15 cellular contexts compared by ENCODE assay signal in genomic region chr1:41718444-41719028, GRCh38.
DNase-seq lines count a peak whose midpoint lies in the region; ATAC-seq and TF ChIP-seq lines count a peak whose summit lies in the region.
"Had no signal": no experiment of that assay in that cellular context is flagged by ENCODE, and none has a peak within 500 bp of the region (broad histone marks: within the 10 kb centered on the region; RNA-seq: fewer than 3 reads in every experiment).

No MANE protein-coding gene starts in this region.

- H3K4me1 ChIP-seq in heart left ventricle (peaks cover 0 to 38% (median 2%) of the 10 kb centered on the region in 12 donors), mesenchymal stem cell (ENCODE audit: control insufficient read depth, insufficient read depth, low read depth, low read length) (peaks cover 36% of the 10 kb centered on the region), tibial nerve (no peaks in the 10 kb centered on the region)

- H3K27ac Mint-ChIP-seq in dendritic cell treated with granulocyte-macrophage colony-stimulating factor and Interleukin-4, amounts not matched to agents 40 ng/mL and 50 ng/mL, for 4 days: peak overlapping the region; percentile 1
- H3K27ac Mint-ChIP-seq: CD8-positive, alpha-beta T cell; GM23338 had no signal

- no peak overlapping the region for H4K8ac ChIP-seq in mesenchymal stem cell (ENCODE audit: low read length)

- H3K9me3 Mint-ChIP-seq in dendritic cell treated with granulocyte-macrophage colony-stimulating factor and Interleukin-4, amounts not matched to agents 40 ng/mL and 50 ng/mL, for 4 days: no peaks in the 10 kb centered on the region
- H3K9me3 Mint-ChIP-seq: CD8-positive, alpha-beta T cell; GM23338 had no signal

- H3K9ac ChIP-seq in mesenchymal stem cell (ENCODE audit: low read length): no peak overlapping the region

- no peak overlapping the region for H2AFZ ChIP-seq in mesenchymal stem cell (ENCODE audit: low read depth, low read length)
- H2AFZ ChIP-seq: GM23338, PC-9 had no signal

- H3K79me1 ChIP-seq in mesenchymal stem cell (replicated peaks; ENCODE audit: low read length, poor library complexity, severe bottlenecking): peaks cover 15% of the 10 kb centered on the region

- intact Hi-C loops in heart left ventricle (cut with DNase I): no loop called here
- intact Hi-C loops in cardiac septum (cut with DNase I): no loop called here
- intact Hi-C loops in dendritic cell treated with granulocyte-macrophage colony-stimulating factor and Interleukin-4, amounts not matched to agents 40 ng/mL and 50 ng/mL, for 4 days (cut with micrococcal nuclease): no loop called here

- H3K36me3 ChIP-seq in heart left ventricle (no peaks in the 10 kb centered on the region), mesenchymal stem cell (ENCODE audit: control insufficient read depth in 1 of 2, insufficient read depth in 2 of 2, low read depth in 1 of 2, low read length in 2 of 2) (no peaks in the 10 kb centered on the region), tibial nerve (no peaks in the 10 kb centered on the region)

- no peak overlapping the region for H3K23ac ChIP-seq in mesenchymal stem cell (ENCODE audit: low read length in 2 of 2)

- H3K4me2 ChIP-seq in mesenchymal stem cell (ENCODE audit: low read length, poor library complexity, severe bottlenecking): no peak overlapping the region
- H3K4me2 ChIP-seq: GM23338, PC-9 had no signal

- H3K4me3 ChIP-seq in heart left ventricle: no peak overlapping the region
- no peak overlapping the region for H3K4me3 ChIP-seq in mesenchymal stem cell (ENCODE audit: insufficient read depth in 1 of 2, low read depth in 1 of 2, low read length in 2 of 2)
- H3K4me3 ChIP-seq in tibial nerve: no peak overlapping the region
- H3K4me3 ChIP-seq: GM23338, PC-9 had no signal

- H3K9me3 ChIP-seq in heart left ventricle: no peaks in the 10 kb centered on the region
- no peaks in the 10 kb centered on the region for H3K9me3 ChIP-seq in mesenchymal stem cell (ENCODE audit: control insufficient read depth, low read length)
- no peaks in the 10 kb centered on the region for H3K9me3 ChIP-seq in tibial nerve

- H3K14ac ChIP-seq in mesenchymal stem cell (ENCODE audit: low read length in 2 of 2): no peak overlapping the region

- no peaks in the 10 kb centered on the region for H3K27me3 ChIP-seq in heart left ventricle
- peaks cover 0 to 6% of the 10 kb centered on the region in 2 experiments for H3K27me3 ChIP-seq in mesenchymal stem cell (ENCODE audit: control insufficient read depth in 1 of 2, insufficient read depth in 1 of 2, low read length in 2 of 2)
- no peaks in the 10 kb centered on the region for H3K27me3 ChIP-seq in tibial nerve

- ATAC-seq in heart left ventricle: peak; percentile 35 to 76 (median 53)
- ATAC-seq: CD8-positive, alpha-beta T cell; GM23338 had no signal

- peak overlapping the region; percentile 47 for H2AK5ac ChIP-seq in mesenchymal stem cell (ENCODE audit: low read length, severe bottlenecking)

- H2BK12ac ChIP-seq in mesenchymal stem cell (ENCODE audit: low read length in 2 of 2): no peak overlapping the region

- DNase-seq in heart left ventricle (peak in 1 of 5 donors; percentile 58), cardiac septum (ENCODE audit: low spot score) (no peak), mesenchymal stem cell (no peak), SIG-M5 treated with dmso at 0.1 percent for 504 hours (lab: John Stamatoyannopoulos, UW; ENCODE audit: unreplicated experiment) (no peak), retina (no peak), tibial nerve (ENCODE audit: low spot score in 2 of 2) (no peak)
- DNase-seq: CD8-positive, alpha-beta T cell; MV-4-11; NCI-H1417 treated with DMSO at 0.1 percent for 48 hours; NCI-H2081; NCI-H2227 treated with DMSO at 0.1 percent for 48 hours; NCI-H524 treated with DMSO at 0.1 percent for 48 hours; PC-9 had no signal

- H3K36me3 Mint-ChIP-seq in dendritic cell treated with granulocyte-macrophage colony-stimulating factor and Interleukin-4, amounts not matched to agents 40 ng/mL and 50 ng/mL, for 4 days (ENCODE audit: low read depth): no peaks in the 10 kb centered on the region
- H3K36me3 Mint-ChIP-seq: CD8-positive, alpha-beta T cell had no signal

- 63 to 69% (median 66%) methylated on average over 8 of the region's 8 CpGs for WGBS in heart left ventricle, 4 donors
- WGBS in mesenchymal stem cell: 92% methylated on average over 8 of the region's 8 CpGs
- 67 to 75% methylated on average over 8 of the region's 8 CpGs for WGBS in tibial nerve, 2 donors

- TF ChIP-seq CTCF in heart left ventricle (IDR thresholded peaks at IDR 0.05) (no peak), tibial nerve (IDR thresholded peaks at IDR 0.05) (no peak)

- no peak overlapping the region for H3K4me3 Mint-ChIP-seq in dendritic cell treated with granulocyte-macrophage colony-stimulating factor and Interleukin-4, amounts not matched to agents 40 ng/mL and 50 ng/mL, for 4 days
- H3K4me3 Mint-ChIP-seq: CD8-positive, alpha-beta T cell; GM23338 had no signal

- no peak overlapping the region for H2BK5ac ChIP-seq in mesenchymal stem cell (ENCODE audit: low read depth, low read length, poor library complexity, severe bottlenecking)

- H3K4me1 Mint-ChIP-seq in dendritic cell treated with granulocyte-macrophage colony-stimulating factor and Interleukin-4, amounts not matched to agents 40 ng/mL and 50 ng/mL, for 4 days (ENCODE audit: low read depth): peaks cover 89% of the 10 kb centered on the region

- H2BK120ac ChIP-seq in mesenchymal stem cell (ENCODE audit: low read depth, low read length): no peak overlapping the region

- TF ChIP-seq POLR2A in heart left ventricle (IDR thresholded peaks at IDR 0.05) (no peak), tibial nerve (IDR thresholded peaks at IDR 0.05) (no peak)

- no peak overlapping the region for H4K91ac ChIP-seq in mesenchymal stem cell (ENCODE audit: low read length)

- TF ChIP-seq EP300 in tibial nerve (IDR thresholded peaks at IDR 0.05): no peak

- H3K4ac ChIP-seq in mesenchymal stem cell (ENCODE audit: low read depth in 1 of 2, low read length in 2 of 2): no peak overlapping the region

- peaks cover 6% of the 10 kb centered on the region for H3K27me3 Mint-ChIP-seq in dendritic cell treated with granulocyte-macrophage colony-stimulating factor and Interleukin-4, amounts not matched to agents 40 ng/mL and 50 ng/mL, for 4 days

- H3K27ac ChIP-seq in heart left ventricle (no peak overlapping the region), mesenchymal stem cell (ENCODE audit: low read length, poor library complexity, severe bottlenecking) (no peak overlapping the region), tibial nerve (no peak overlapping the region)
- H3K27ac ChIP-seq: PC-9 had no signal

- H2BK15ac ChIP-seq in mesenchymal stem cell (ENCODE audit: low read depth, poor library complexity, severe bottlenecking): no peak overlapping the region

- H3K18ac ChIP-seq in mesenchymal stem cell (ENCODE audit: low read depth in 1 of 2, low read length in 2 of 2): no peak overlapping the region
